Comparison of ENCODE assay signal across 26 cellular contexts in the genomic region with DNA sequence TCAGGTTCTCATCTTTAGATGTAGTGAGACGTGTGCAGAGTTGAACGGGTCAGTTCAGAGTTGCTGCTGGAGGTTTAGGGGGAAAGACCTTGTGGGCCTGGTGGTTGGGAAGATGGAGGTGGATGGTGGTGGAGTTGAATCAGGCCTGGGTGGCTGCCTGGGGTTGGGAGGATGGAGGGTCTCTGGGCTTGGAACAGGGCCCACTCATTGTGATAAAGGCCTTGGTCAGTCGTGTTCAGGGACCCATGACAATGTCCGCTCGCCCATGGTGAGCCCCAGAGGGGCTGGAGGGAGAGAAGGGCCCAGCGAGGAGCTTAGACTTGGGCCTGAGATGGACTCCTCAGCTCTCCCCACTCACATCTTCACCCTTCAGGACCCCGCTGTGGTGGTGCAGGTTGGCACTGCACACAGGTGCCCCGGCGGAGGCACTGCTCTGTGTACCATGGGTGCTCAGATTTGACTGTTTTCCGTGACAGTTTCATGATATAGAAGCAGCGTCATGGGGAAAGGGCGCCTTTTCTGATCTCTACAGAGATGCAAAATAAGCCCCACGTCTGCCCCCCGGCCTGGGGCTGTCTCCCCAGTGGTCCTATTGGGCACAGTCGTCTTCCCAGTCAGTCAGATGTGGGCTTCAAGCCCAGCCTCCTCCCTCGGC. TPM values are rescaled to one million over a fixed set of nuclear protein-coding genes. Genes with fewer than 3 reads are reported as not detected.
DNase-seq lines count a peak whose midpoint lies in the region; ATAC-seq and TF ChIP-seq lines count a peak whose summit lies in the region.
"Had no signal": no experiment of that assay in that cellular context is flagged by ENCODE, and none has a peak within 500 bp of the region (broad histone marks: within the 10 kb centered on the region; RNA-seq: fewer than 3 reads in every experiment).

No MANE protein-coding gene starts in this region.

- no peak overlapping the region for H3K4ac ChIP-seq in neuronal stem cell (ENCODE audit: low read length)

- H3K4me1 ChIP-seq in neuronal stem cell (ENCODE audit: control insufficient read depth in 2 of 2, insufficient read depth in 1 of 2, low read depth in 1 of 2, low read length in 2 of 2), result no peaks in the 10 kb centered on the region
- H3K4me1 ChIP-seq: SJSA1 had no signal

- H3K27ac Mint-ChIP-seq in activated naive CD4-positive, alpha-beta T cell treated with anti-CD3 and anti-CD28 coated beads, Interleukin-2, amount 10 ng/mL, durations not matched to agents 7 days and 5 days, result no peak overlapping the region
- no peak overlapping the region for H3K27ac Mint-ChIP-seq in chondrocyte (ENCODE audit: unreplicated experiment)
- H3K27ac Mint-ChIP-seq: CD4-positive, alpha-beta T cell; HFFc6 had no signal

- H3K23ac ChIP-seq in neuronal stem cell (ENCODE audit: low read depth, low read length, poor library complexity), result no peak overlapping the region

- H2AK5ac ChIP-seq in neuronal stem cell (ENCODE audit: low read depth, low read length), result no peak overlapping the region

- peaks cover 3% of the 10 kb centered on the region for H3K27me3 Mint-ChIP-seq in activated naive CD4-positive, alpha-beta T cell treated with anti-CD3 and anti-CD28 coated beads, Interleukin-2, amount 10 ng/mL, durations not matched to agents 7 days and 5 days
- H3K27me3 Mint-ChIP-seq in chondrocyte (ENCODE audit: low read depth), result peaks cover 1% of the 10 kb centered on the region
- H3K27me3 Mint-ChIP-seq: CD4-positive, alpha-beta T cell had no signal

- H4K8ac ChIP-seq in neuronal stem cell (ENCODE audit: low read depth, low read length), result no peak overlapping the region

- ATAC-seq in Right ventricle myocardium superior (ENCODE audit: poor library complexity), result no peak
- ATAC-seq: Right ventricle myocardium inferior had no signal

- H2AFZ ChIP-seq in neuronal stem cell (ENCODE audit: low read length), result no peak overlapping the region
- H2AFZ ChIP-seq: PC-9 had no signal

- no peak overlapping the region for H4K91ac ChIP-seq in neuronal stem cell (ENCODE audit: low read depth, low read length, poor library complexity)

- H2BK12ac ChIP-seq in neuronal stem cell (ENCODE audit: low read length), result no peak overlapping the region

- CTCF ChIA-PET in activated naive CD4-positive, alpha-beta T cell treated with anti-CD3 and anti-CD28 coated beads, Interleukin-2, amount 10 ng/mL, durations not matched to agents 7 days and 5 days (lab: Charles Lee), result no interaction called here

- peaks cover 0 to 5% of the 10 kb centered on the region in 2 donors for H3K36me3 ChIP-seq in neuronal stem cell (replicated peaks in 1 of 2; ENCODE audit: control insufficient read depth in 2 of 2, insufficient read depth in 2 of 2, low read length in 2 of 2)
- H3K36me3 ChIP-seq: MG63, SJSA1 had no signal

- no peaks in the 10 kb centered on the region for H3K27me3 ChIP-seq in neuronal stem cell (ENCODE audit: control insufficient read depth in 3 of 3, insufficient read depth in 3 of 3, low read depth in 1 of 3, low read length in 3 of 3)
- H3K27me3 ChIP-seq: BLaER1, MG63, SJSA1 had no signal

- H3K4me1 Mint-ChIP-seq in activated naive CD4-positive, alpha-beta T cell treated with anti-CD3 and anti-CD28 coated beads, Interleukin-2, amount 10 ng/mL, durations not matched to agents 7 days and 5 days, result no peaks in the 10 kb centered on the region
- no peaks in the 10 kb centered on the region for H3K4me1 Mint-ChIP-seq in chondrocyte (ENCODE audit: low read depth)

- peaks cover 4% of the 10 kb centered on the region for H3K9me3 Mint-ChIP-seq in activated naive CD4-positive, alpha-beta T cell treated with anti-CD3 and anti-CD28 coated beads, Interleukin-2, amount 10 ng/mL, durations not matched to agents 7 days and 5 days
- H3K9me3 Mint-ChIP-seq in chondrocyte (ENCODE audit: low read depth), result peaks cover 3% of the 10 kb centered on the region
- H3K9me3 Mint-ChIP-seq: CD4-positive, alpha-beta T cell; HFFc6 had no signal

- no peak overlapping the region for H3K4me3 Mint-ChIP-seq in activated naive CD4-positive, alpha-beta T cell treated with anti-CD3 and anti-CD28 coated beads, Interleukin-2, amount 10 ng/mL, durations not matched to agents 7 days and 5 days
- H3K4me3 Mint-ChIP-seq in chondrocyte (ENCODE audit: unreplicated experiment), result no peak overlapping the region
- H3K4me3 Mint-ChIP-seq: CD4-positive, alpha-beta T cell; H9; HFFc6 had no signal

- no peak overlapping the region for H2BK5ac ChIP-seq in neuronal stem cell (ENCODE audit: low read length)

- H3K4me2 ChIP-seq in neuronal stem cell (ENCODE audit: insufficient read depth, low read length, poor library complexity, severe bottlenecking), result no peak overlapping the region
- H3K4me2 ChIP-seq: BLaER1, PC-9 had no signal

- no peak for TF ChIP-seq CTCF in chondrocyte (IDR thresholded peaks at IDR 0.05)

- H3K4me3 ChIP-seq in neuronal stem cell (ENCODE audit: low read length in 2 of 2), result no peak overlapping the region
- H3K4me3 ChIP-seq: BLaER1, MG63, PC-9, SJSA1 had no signal

- no peak overlapping the region for H3K14ac ChIP-seq in neuronal stem cell (ENCODE audit: low read length)

- H3K18ac ChIP-seq in neuronal stem cell (ENCODE audit: low read length), result peak overlapping the region; percentile 54

- no peak overlapping the region for H2BK120ac ChIP-seq in neuronal stem cell (ENCODE audit: low read depth, low read length)

- no peaks in the 10 kb centered on the region for H3K36me3 Mint-ChIP-seq in activated naive CD4-positive, alpha-beta T cell treated with anti-CD3 and anti-CD28 coated beads, Interleukin-2, amount 10 ng/mL, durations not matched to agents 7 days and 5 days
- no peaks in the 10 kb centered on the region for H3K36me3 Mint-ChIP-seq in chondrocyte (ENCODE audit: low read depth)

- intact Hi-C loops in Right ventricle myocardium superior (cut with DNase I), result no loop called here

- peak; percentile 17 for DNase-seq in activated naive CD4-positive, alpha-beta T cell treated with anti-CD3 and anti-CD28 coated beads, Interleukin-2, amount 10 ng/mL, durations not matched to agents 7 days and 5 days
- DNase-seq in activated naive CD4-positive, alpha-beta T cell treated with anti-CD3 and anti-CD28 coated beads, Interleukin-2, amount 50 U/mL, for 16 hours, result no peak
- DNase-seq in chondrocyte (ENCODE audit: low spot score) (peak; percentile 64), neuronal stem cell (ENCODE audit: low spot score) (no peak), NCI-H446 treated with DMSO at 0.1 percent for 48 hours (lab: John Stamatoyannopoulos, UW) (no peak), Right ventricle myocardium superior (no peak), anterior cingulate cortex (lab: John Stamatoyannopoulos, UW) (no peak)
- DNase-seq: COR-L47, DMS53, H9, HFFc6, IMR-90, KG1, MG63, NCI-H1105 treated with DMSO at 0.1 percent for 48 hours, NCI-H146, NCI-H1930, NCI-H446, NCI-H526, PC-9 had no signal

- H3K9me3 ChIP-seq in neuronal stem cell (replicated peaks in 1 of 2; ENCODE audit: control insufficient read depth in 2 of 2, insufficient read depth in 1 of 2, low read depth in 1 of 2, low read length in 2 of 2), result no peaks in the 10 kb centered on the region
- H3K9me3 ChIP-seq: MG63, SJSA1 had no signal

- no peak overlapping the region for H3K27ac ChIP-seq in neuronal stem cell (replicated peaks; ENCODE audit: low read length)
- H3K27ac ChIP-seq: BLaER1, PC-9, SJSA1 had no signal

- WGBS in neuronal stem cell (ENCODE audit: extremely low coverage in 2 of 2, insufficient read length in 2 of 2, insufficient replicate concordance in 1 of 2), 2 donors, result no CpG with 5 or more reads among the region's 16 CpGs

- no peak overlapping the region for H2BK15ac ChIP-seq in neuronal stem cell (ENCODE audit: low read length)

- peak overlapping the region; percentile 13 for H3K9ac ChIP-seq in neuronal stem cell (ENCODE audit: low read depth, low read length, poor library complexity)
- H3K9ac ChIP-seq: BLaER1 had no signal

- peaks cover 3% of the 10 kb centered on the region for H3K79me1 ChIP-seq in neuronal stem cell (ENCODE audit: low read depth, low read length)

RNA-seq across cellular contexts. Expression of a gene that starts 39.2 kb away (rescaled TPM):
- total RNA-seq in chondrocyte (0.05 to 0.21 TPM in 2 of 3 replicates, not detected in the other), Right ventricle myocardium superior (not detected)
- polyA plus RNA-seq in neuronal stem cell (2013, experiment 1 of 2), result 1.1 TPM
- 1.3 TPM for polyA plus RNA-seq in neuronal stem cell (2013, experiment 2 of 2)
- total RNA-seq: G401, HFFc6, IMR-90, PC-9, RPMI7951, SJSA1 had no signal

Comparison
In these comparisons a context has a peak if more than half of its experiments do, and no peak if none do; other contexts are left out.
1. DNase-seq: peak in activated naive CD4-positive, alpha-beta T cell treated with anti-CD3 and anti-CD28 coated beads, Interleukin-2, amount 10 ng/mL, durations not matched to agents 7 days and 5 days (single experiment) and chondrocyte (single experiment); none in activated naive CD4-positive, alpha-beta T cell treated with anti-CD3 and anti-CD28 coated beads, Interleukin-2, amount 50 U/mL, for 16 hours (single experiment), neuronal stem cell (single experiment), NCI-H446 treated with DMSO at 0.1 percent for 48 hours (single experiment), Right ventricle myocardium superior (single experiment) and anterior cingulate cortex (0 of 58).